23 cellular contexts compared by ENCODE assay signal in genomic region chr2:106011380-106011779, GRCh38.
DNase-seq lines count a peak whose midpoint lies in the region; ATAC-seq and TF ChIP-seq lines count a peak whose summit lies in the region.
"Had no signal": no experiment of that assay in that cellular context is flagged by ENCODE, and none has a peak within 500 bp of the region (broad histone marks: within the 10 kb centered on the region; RNA-seq: fewer than 3 reads in every experiment).

No MANE protein-coding gene starts in this region.

- H3K27me3 ChIP-seq in heart right ventricle, result no peaks in the 10 kb centered on the region
- H3K27me3 ChIP-seq in thymus (ENCODE audit: control insufficient read depth, insufficient read depth), result no peaks in the 10 kb centered on the region
- H3K27me3 ChIP-seq in sigmoid colon, result no peaks in the 10 kb centered on the region
- H3K27me3 ChIP-seq: brain microvascular endothelial cell, neutrophil had no signal

- no peak for TF ChIP-seq POLR2A in sigmoid colon (IDR thresholded peaks at IDR 0.05)

- H3K36me3 ChIP-seq in heart right ventricle (no peaks in the 10 kb centered on the region), thymus (ENCODE audit: control insufficient read depth, insufficient read depth) (no peaks in the 10 kb centered on the region), sigmoid colon (no peaks in the 10 kb centered on the region)
- H3K36me3 ChIP-seq: brain microvascular endothelial cell, neutrophil, thoracic aorta had no signal

- H3K4me1 ChIP-seq in heart right ventricle (peaks cover 0 to 27% (median 6%) of the 10 kb centered on the region in 9 donors), thymus (ENCODE audit: control insufficient read depth, insufficient read depth, low read length) (no peaks in the 10 kb centered on the region), sigmoid colon (no peaks in the 10 kb centered on the region)

- H3K4me3 ChIP-seq in heart right ventricle, result no peak overlapping the region
- H3K4me3 ChIP-seq in thymus (ENCODE audit: low read length), result no peak overlapping the region
- no peak overlapping the region for H3K4me3 ChIP-seq in sigmoid colon
- H3K4me3 ChIP-seq: thoracic aorta had no signal

- peak in 1 of 2 donors; percentile 38 for DNase-seq in heart right ventricle
- no peak for DNase-seq in cardiac septum (ENCODE audit: low spot score)
- DNase-seq in NCI-H2171 treated with DMSO at 0.1 percent for 48 hours (lab: John Stamatoyannopoulos, UW), result peak; percentile 65
- DNase-seq in fibroblast of peridontal ligament (ENCODE audit: extremely low read depth), result peak; percentile 5
- no peak for DNase-seq in activated naive CD4-positive, alpha-beta T cell (lab: John Stamatoyannopoulos, UW)
- no peak for DNase-seq in sigmoid colon
- DNase-seq: brain microvascular endothelial cell; CD4-positive, CD25-positive, alpha-beta regulatory T cell; DND-41; foreskin melanocyte; left colon; MM.1S; NCI-H2081 treated with DMSO at 0.1 percent for 48 hours; retina; RPMI8226 had no signal

- TF ChIP-seq CTCF in heart right ventricle (IDR thresholded peaks at IDR 0.05) (no peak), sigmoid colon (IDR thresholded peaks at IDR 0.05) (no peak)

- H3K9me3 ChIP-seq in heart right ventricle, result peaks cover 0 to 25% (median 11%) of the 10 kb centered on the region in 11 donors
- H3K9me3 ChIP-seq in thymus (ENCODE audit: control insufficient read depth), result peaks cover 2% of the 10 kb centered on the region
- peaks cover 0 to 12% (median 0%) of the 10 kb centered on the region in 4 donors for H3K9me3 ChIP-seq in sigmoid colon

- TF ChIP-seq EP300 in sigmoid colon (IDR thresholded peaks at IDR 0.05), result no peak

- ATAC-seq in heart right ventricle (peak in 7 of 8 donors; percentile 56 to 96 (median 87)), HG03378 (IDR thresholded peaks at IDR 0.05; ENCODE audit: unreplicated experiment) (no peak)
- ATAC-seq: activated CD4-positive, CD25-positive, alpha-beta regulatory T cell treated with anti-CD3 and anti-CD28 coated beads, Interleukin-2, amount 50 U/mL, for 24 hours; left colon; stimulated activated memory B cell treated with anti-CD40 and anti-IgM and Interleukin-4, amounts not matched to agents 10 μg/mL and 1 μg/mL and 100 μg/mL, for 72 hours had no signal

- intact Hi-C loops in heart right ventricle (cut with DNase I), result loop anchor here in 1 of 10 donors (5.0 kb wide), 1 partner anchor 84 kb away; no protein-coding TSS in a partner anchor
- intact Hi-C loops in cardiac septum (cut with DNase I), result no loop called here
- intact Hi-C loops in sigmoid colon (cut with DNase I), result no loop called here

- WGBS in heart right ventricle, 2 donors, result 69 to 72% methylated on average over 2 of the region's 2 CpGs
- WGBS in thymus, result 95% methylated on average over 2 of the region's 2 CpGs
- 90 to 97% methylated on average over 2 of the region's 2 CpGs for WGBS in sigmoid colon, 2 donors

- H3K27ac ChIP-seq in heart right ventricle (peak overlapping the region in 9 of 10 donors; percentile 38 to 87 (median 74)), thymus (ENCODE audit: low read depth) (peak overlapping the region; percentile 18), sigmoid colon (no peak overlapping the region)
- H3K27ac ChIP-seq: brain microvascular endothelial cell, epithelial cell of prostate, HL-60, neutrophil, thoracic aorta had no signal

Comparison
In these comparisons a context has a peak if more than half of its experiments do, and no peak if none do; other contexts are left out.
1. DNase-seq: peak in NCI-H2171 treated with DMSO at 0.1 percent for 48 hours (single experiment) and fibroblast of peridontal ligament (single experiment); none in cardiac septum (single experiment), activated naive CD4-positive, alpha-beta T cell (0 of 4) and sigmoid colon (single experiment).
2. H3K27ac ChIP-seq: peak in heart right ventricle (9 of 10) and thymus (single experiment); none in sigmoid colon (0 of 4).